ENCODE assay signal across 2 cellular contexts in genomic region chr5:79240561-79240960, GRCh38.
TF ChIP-seq lines count a peak whose summit lies in the region.

No MANE protein-coding gene starts in this region.

TF ChIP-seq in HEK293, 187 proteins besides CTCF, POLR2A, EP300 and RAD21:
- TF ChIP-seq SETDB1 (IDR thresholded peaks at IDR 0.05; ENCODE audit: insufficient read length, low read length) (peak; percentile 52), ZNF23 (tag by site-specific recombination; IDR thresholded peaks at IDR 0.05; ENCODE audit: borderline replicate concordance) (peak; percentile 99), ZNF174 (tag by site-specific recombination; IDR thresholded peaks at IDR 0.05) (no peak), ZXDB (tag by site-specific recombination; IDR thresholded peaks at IDR 0.05) (peak; percentile 7; the same call in 1 of the 2 replicates), ZNF366 (tag by site-specific recombination; conservative IDR thresholded peaks at IDR 0.05) (peak; percentile 57; the same call in 1 of the 2 replicates), ZNF416 (tag by site-specific recombination; IDR thresholded peaks at IDR 0.05) (no peak), ZNF394 (tag by site-specific recombination; IDR thresholded peaks at IDR 0.05; ENCODE audit: borderline replicate concordance) (peak; percentile 8; the same call in 1 of the 2 replicates), ZSCAN23 (tag by site-specific recombination; IDR thresholded peaks at IDR 0.05) (no peak), ZSCAN5A (tag by site-specific recombination; IDR thresholded peaks at IDR 0.05) (0 out of 2 replicates have a peak, but pooled peaks have one; percentile 4), ZEB2 (tag by site-specific recombination; IDR thresholded peaks at IDR 0.05) (peak; percentile 38; the same call in 1 of the 2 replicates), ZNF10 (tag by site-specific recombination; IDR thresholded peaks at IDR 0.05) (no peak), ZNF335 (tag by site-specific recombination; conservative IDR thresholded peaks at IDR 0.05) (no peak), GLI2 (tag by site-specific recombination; IDR thresholded peaks at IDR 0.05; ENCODE audit: borderline replicate concordance, low read depth) (no peak), OSR2 (tag by site-specific recombination; IDR thresholded peaks at IDR 0.05) (peak; percentile 39; the same call in 1 of the 2 replicates), ZNF423 (tag by site-specific recombination; IDR thresholded peaks at IDR 0.05) (no peak), ZBTB17 (tag by site-specific recombination; IDR thresholded peaks at IDR 0.05) (peak; percentile 97), PATZ1 (tag by site-specific recombination; IDR thresholded peaks at IDR 0.05) (no peak), ZNF18 (tag by site-specific recombination; IDR thresholded peaks at IDR 0.05) (peak; percentile 24; the same call in 1 of the 2 replicates)

TF ChIP-seq in K562, 482 proteins besides CTCF, POLR2A, EP300 and RAD21:
- TF ChIP-seq ZNF24 (IDR thresholded peaks at IDR 0.05) (no peak), ZBTB17 (CRISPR knock-in tag; IDR thresholded peaks at IDR 0.05) (peak; percentile 95), GABPB1 (CRISPR knock-in tag; IDR thresholded peaks at IDR 0.05) (no peak), MLLT1 (IDR thresholded peaks at IDR 0.05) (peak in 1 of 2 experiments; percentile 67; a peak in 1 of 4 replicates), STAT5A (IDR thresholded peaks at IDR 0.05; ENCODE audit: borderline replicate concordance, low read length) (no peak), PKNOX1 (IDR thresholded peaks at IDR 0.05) (peak; percentile 50), MEIS2 (IDR thresholded peaks at IDR 0.05; ENCODE audit: partially characterized antibody) (peak; percentile 52), ZNF174 (CRISPR knock-in tag; IDR thresholded peaks at IDR 0.05) (no peak), ZNF23 (CRISPR knock-in tag; IDR thresholded peaks at IDR 0.05) (peak; percentile 95), PBX2 (CRISPR knock-in tag; IDR thresholded peaks at IDR 0.05; ENCODE audit: low read depth) (no peak), PBX2 (tag; conservative IDR thresholded peaks at IDR 0.05; ENCODE audit: low read depth) (peak; percentile 62)
